Comparison of ENCODE assay signal across 11 cellular contexts in genomic region chr3:178777718-178778411, GRCh38.
DNase-seq lines count a peak whose midpoint lies in the region; ATAC-seq, FAIRE-seq and TF ChIP-seq lines count a peak whose summit lies in the region.
"Had no signal": no experiment of that assay in that cellular context is flagged by ENCODE, and none has a peak within 500 bp of the region (broad histone marks: within the 10 kb centered on the region; RNA-seq: fewer than 3 reads in every experiment).

No MANE protein-coding gene starts in this region.

- H3K4me3 Mint-ChIP-seq in GM23338, result no peak overlapping the region
- H3K4me3 Mint-ChIP-seq: brain; T-helper 1 cell treated with Interleukin-12 subunit alpha and Interleukin-12 subunit beta and Interleukin-4 antibody, amounts not matched to agents 30 μg/mL and 1 μg/mL, for 36 hours had no signal

- no peak for TF ChIP-seq EP300 in transverse colon (IDR thresholded peaks at IDR 0.05; ENCODE audit: low read depth)

- H3K36me3 ChIP-seq in vagina, result no peaks in the 10 kb centered on the region
- H3K36me3 ChIP-seq in GM23338 (ENCODE audit: insufficient read depth), result no peaks in the 10 kb centered on the region
- H3K36me3 ChIP-seq in transverse colon, result no peaks in the 10 kb centered on the region
- H3K36me3 ChIP-seq: upper lobe of right lung had no signal

- peak; percentile 78 for DNase-seq in AG08395 (ENCODE audit: low spot score)
- DNase-seq in amniotic stem cell (lab: John Stamatoyannopoulos, UW), result peak; percentile 7
- DNase-seq in D721Med (ENCODE audit: insufficient read length, low spot score), result no peak
- no peak for DNase-seq in vagina (ENCODE audit: extremely low spot score in 2 of 2)
- DNase-seq in GM23338 (ENCODE audit: low spot score), result no peak
- DNase-seq in transverse colon, result no peak
- DNase-seq: upper lobe of right lung had no signal

- H3K27ac ChIP-seq in vagina, result no peak overlapping the region
- H3K27ac ChIP-seq in GM23338 (ENCODE audit: low read depth), result no peak overlapping the region
- H3K27ac ChIP-seq in transverse colon, result no peak overlapping the region
- H3K27ac ChIP-seq: upper lobe of right lung had no signal

- H3K27me3 Mint-ChIP-seq in GM23338 (ENCODE audit: insufficient read depth, low read depth, poor library complexity), result no peaks in the 10 kb centered on the region

- H3K9me3 Mint-ChIP-seq in GM23338, result no peaks in the 10 kb centered on the region

- H2AFZ ChIP-seq in GM23338, result no peak overlapping the region

- no peaks in the 10 kb centered on the region for H3K79me2 ChIP-seq in GM23338 (replicated peaks; ENCODE audit: insufficient read depth)

- H3K4me3 ChIP-seq in vagina (no peak overlapping the region), GM23338 (no peak overlapping the region), transverse colon (no peak overlapping the region)
- H3K4me3 ChIP-seq: upper lobe of right lung had no signal

- 0 out of 2 replicates have a peak, but pooled peaks cover 2% of the 10 kb centered on the region for H3K9me2 ChIP-seq in GM23338 (ENCODE audit: insufficient read depth)

- no peak for FAIRE-seq in D721Med (lab: Jason Lieb, UNC)

- H3K27me3 ChIP-seq in vagina (no peaks in the 10 kb centered on the region), GM23338 (ENCODE audit: insufficient read depth) (no peaks in the 10 kb centered on the region), transverse colon (no peaks in the 10 kb centered on the region)
- H3K27me3 ChIP-seq: upper lobe of right lung had no signal

- WGBS in transverse colon (ENCODE audit: low coverage in 1 of 2), 2 donors, result 55 to 60% methylated on average over 4 of the region's 4 CpGs

- H3K36me3 Mint-ChIP-seq in GM23338 (ENCODE audit: low read depth), result no peaks in the 10 kb centered on the region
- H3K36me3 Mint-ChIP-seq: brain had no signal

- intact Hi-C loops in vagina (cut with DNase I), result no loop called here
- intact Hi-C loops in transverse colon (cut with DNase I; ENCODE audit: low total_unique reads), result no loop called here

- ATAC-seq in GM18519 (IDR thresholded peaks at IDR 0.05; ENCODE audit: low FRiP score, unreplicated experiment) (peak; percentile 64), HG03095 (IDR thresholded peaks at IDR 0.05; ENCODE audit: unreplicated experiment) (peak; percentile 78), GM23338 (no peak)
- ATAC-seq: upper lobe of right lung had no signal

- H3K27ac Mint-ChIP-seq in GM23338, result no peak overlapping the region
- H3K27ac Mint-ChIP-seq: brain; T-helper 1 cell treated with Interleukin-12 subunit alpha and Interleukin-12 subunit beta and Interleukin-4 antibody, amounts not matched to agents 30 μg/mL and 1 μg/mL, for 36 hours had no signal

- no peak overlapping the region for H3K4me2 ChIP-seq in GM23338

- H3K4me1 ChIP-seq in vagina (no peaks in the 10 kb centered on the region), GM23338 (ENCODE audit: insufficient read depth) (no peaks in the 10 kb centered on the region), transverse colon (no peaks in the 10 kb centered on the region)
- H3K4me1 ChIP-seq: upper lobe of right lung had no signal

- no peaks in the 10 kb centered on the region for H3K4me1 Mint-ChIP-seq in GM23338
- H3K4me1 Mint-ChIP-seq: brain had no signal

- H3K9me3 ChIP-seq in vagina, result no peaks in the 10 kb centered on the region
- H3K9me3 ChIP-seq in transverse colon, result no peaks in the 10 kb centered on the region
- H3K9me3 ChIP-seq: upper lobe of right lung had no signal

- H3F3A ChIP-seq in GM23338 (replicated peaks; ENCODE audit: low read depth), result no peaks in the 10 kb centered on the region

- in situ Hi-C loops in transverse colon (cut with MboI; ENCODE audit: low pct_ligation_motif_present in 1 of 4, low pct_unique_long_range_greater_than_20kb in 1 of 4, low sequenced_read_pairs in 3 of 4), result no loop called here

- no peak for TF ChIP-seq CTCF in D721Med (IDR thresholded peaks at IDR 0.05; ENCODE audit: insufficient read depth, missing control alignments)
- no peak for TF ChIP-seq CTCF in vagina (IDR thresholded peaks at IDR 0.05)
- TF ChIP-seq CTCF in GM23338 (conservative IDR thresholded peaks at IDR 0.05; ENCODE audit: low read depth in 2 of 2), result no peak
- TF ChIP-seq CTCF in transverse colon (IDR thresholded peaks at IDR 0.05), result no peak

- H4K20me1 ChIP-seq in GM23338 (replicated peaks; ENCODE audit: insufficient read depth), result no peaks in the 10 kb centered on the region

- TF ChIP-seq POLR2A in vagina (IDR thresholded peaks at IDR 0.05) (no peak), transverse colon (IDR thresholded peaks at IDR 0.05) (no peak)

TF ChIP-seq in GM23338, 12 proteins besides CTCF, POLR2A, EP300 and RAD21 (continues in another document):
- TF ChIP-seq STAT1 (IDR thresholded peaks at IDR 0.05; ENCODE audit: unreplicated experiment), result no peak
- no peak for TF ChIP-seq ZNF114 (CRISPR knock-in tag; IDR thresholded peaks at IDR 0.05)
- TF ChIP-seq EZH2phosphoT487 (IDR thresholded peaks at IDR 0.05; ENCODE audit: unreplicated experiment), result no peak
- no peak for TF ChIP-seq ZNF462 (CRISPR knock-in tag; IDR thresholded peaks at IDR 0.05)
- TF ChIP-seq EZH2 (IDR thresholded peaks at IDR 0.05; ENCODE audit: low read depth, unreplicated experiment), result no peak
- no peak for TF ChIP-seq POLR2AphosphoS5 (IDR thresholded peaks at IDR 0.05; ENCODE audit: low read depth)
- no peak for TF ChIP-seq NANOG (IDR thresholded peaks at IDR 0.05; ENCODE audit: borderline replicate concordance)
- no peak for TF ChIP-seq CREB1 (CRISPR knock-in tag; IDR thresholded peaks at IDR 0.05; ENCODE audit: low read depth)
- TF ChIP-seq ZNF331 (CRISPR knock-in tag; IDR thresholded peaks at IDR 0.05; ENCODE audit: low read depth), result no peak
- TF ChIP-seq JUNB (IDR thresholded peaks at IDR 0.05; ENCODE audit: unreplicated experiment), result no peak

Comparison
In these comparisons a context has a peak if more than half of its experiments do, and no peak if none do; other contexts are left out.
1. DNase-seq: peak in AG08395 (single experiment) and amniotic stem cell (single experiment); none in D721Med (single experiment), vagina (0 of 2), GM23338 (single experiment) and transverse colon (single experiment).